In genomic region chr4:53366301-53366716, GRCh38 we compare ENCODE assay signal across 8 cellular contexts. TPM values are rescaled to one million over a fixed set of nuclear protein-coding genes. Genes with fewer than 3 reads are reported as not detected.
DNase-seq lines count a peak whose midpoint lies in the region; ATAC-seq and TF ChIP-seq lines count a peak whose summit lies in the region.

No MANE protein-coding gene starts in this region.

- DNase-seq in AG04449 (ENCODE audit: low read depth, low spot score) (no peak), WERI-Rb-1 (no peak), germinal center (ENCODE audit: low spot score) (no peak), NCI-H1694 (lab: John Stamatoyannopoulos, UW) (no peak), NCI-H146 (lab: John Stamatoyannopoulos, UW) (no peak)

- POLR2A ChIA-PET in AG04449 (lab: Yijun Ruan, JAX): no interaction called here

- peaks cover 22% of the 10 kb centered on the region for H3K4me1 ChIP-seq in thymus (ENCODE audit: control insufficient read depth, insufficient read depth, low read length)

- CTCF ChIA-PET in AG04449 (lab: Yijun Ruan, JAX): interaction anchor here (0.9 kb wide), 1 partner anchor 171 kb away, joined by 3 read pairs; no protein-coding TSS in a partner anchor

- H3K36me3 ChIP-seq in WERI-Rb-1 (no peaks in the 10 kb centered on the region), thymus (ENCODE audit: control insufficient read depth, insufficient read depth) (no peaks in the 10 kb centered on the region)

- TF ChIP-seq CTCF in AG04449 (IDR thresholded peaks at IDR 0.05; ENCODE audit: insufficient read depth, low read length, missing control alignments) (no peak), WERI-Rb-1 (IDR thresholded peaks at IDR 0.05; ENCODE audit: low read depth, low read length) (no peak)

- H3K27me3 ChIP-seq in WERI-Rb-1 (ENCODE audit: insufficient read depth, low read depth, severe bottlenecking) (no peaks in the 10 kb centered on the region), thymus (ENCODE audit: control insufficient read depth, insufficient read depth) (no peaks in the 10 kb centered on the region)

- H3K4me3 ChIP-seq in AG04449 (ENCODE audit: low read depth, low read length) (peak overlapping the region; percentile 93), WERI-Rb-1 (ENCODE audit: low read depth, low read length) (peak overlapping the region; percentile 81), iPS-18c (ENCODE audit: insufficient read depth, low read depth, low read length) (peak overlapping the region; percentile 78; the same call in 1 of the 2 replicates), thymus (ENCODE audit: low read length) (peak overlapping the region; percentile 71)

- WGBS in thymus: 8% methylated on average over 8 of the region's 8 CpGs

- H3K27ac ChIP-seq in WERI-Rb-1 (peak overlapping the region; percentile 66), thymus (ENCODE audit: low read depth) (peak overlapping the region; percentile 70)

- peak; percentile 22 for ATAC-seq in GM21528 (IDR thresholded peaks at IDR 0.05; ENCODE audit: low FRiP score, unreplicated experiment)

- H3K9me3 ChIP-seq in WERI-Rb-1 (ENCODE audit: severe bottlenecking) (no peaks in the 10 kb centered on the region), iPS-18c (ENCODE audit: control insufficient read depth, insufficient read depth, low read length) (no peaks in the 10 kb centered on the region), thymus (ENCODE audit: control insufficient read depth) (no peaks in the 10 kb centered on the region)

RNA-seq across cellular contexts. Expression of gene SCFD2, which starts 0.4 kb away (rescaled TPM):
- 5.0 TPM for polyA plus RNA-seq in thymus

RNA-seq across cellular contexts. Expression of gene FIP1L1, which starts 11.1 kb away (rescaled TPM):
- polyA plus RNA-seq in thymus: 68.0 TPM
